In genomic region chr1:242425232-242425631, GRCh38 we compare ENCODE assay signal across 13 cellular contexts.
DNase-seq lines count a peak whose midpoint lies in the region; ATAC-seq, FAIRE-seq and TF ChIP-seq lines count a peak whose summit lies in the region.
"Had no signal": no experiment of that assay in that cellular context is flagged by ENCODE, and none has a peak within 500 bp of the region (broad histone marks: within the 10 kb centered on the region; RNA-seq: fewer than 3 reads in every experiment).

No MANE protein-coding gene starts in this region.

- no peaks in the 10 kb centered on the region for H3K27me3 ChIP-seq in HepG2 (ENCODE audit: control insufficient read depth in 1 of 2, insufficient read depth in 2 of 2, low read length in 2 of 2)
- no peaks in the 10 kb centered on the region for H3K27me3 ChIP-seq in right lobe of liver
- no peaks in the 10 kb centered on the region for H3K27me3 ChIP-seq in Panc1 (ENCODE audit: control insufficient read depth, insufficient read depth, low read length)
- no peaks in the 10 kb centered on the region for H3K27me3 ChIP-seq in left lung

- no peaks in the 10 kb centered on the region for H3K36me3 ChIP-seq in HepG2 (replicated peaks in 1 of 2; ENCODE audit: control insufficient read depth in 1 of 2, insufficient read depth in 2 of 2, low read length in 2 of 2)
- H3K36me3 ChIP-seq in right lobe of liver: no peaks in the 10 kb centered on the region
- H3K36me3 ChIP-seq in Panc1 (ENCODE audit: control insufficient read depth, insufficient read depth, low read length): no peaks in the 10 kb centered on the region
- H3K36me3 ChIP-seq in left lung: no peaks in the 10 kb centered on the region

- no peak overlapping the region for H3K4me2 ChIP-seq in HepG2 (ENCODE audit: low read depth, low read length)

- in situ Hi-C loops in HepG2 (cut with HindIII; ENCODE audit: extremely low pct_ligation_motif_present, low pct_unique_long_range_greater_than_20kb): no loop called here
- in situ Hi-C loops in Panc1 (cut with HindIII; ENCODE audit: low pct_unique_long_range_greater_than_20kb, low sequenced_read_pairs): no loop called here

- ATAC-seq in HepG2: no peak
- no peak for ATAC-seq in right lobe of liver
- peak; percentile 71 for ATAC-seq in HG03342 (IDR thresholded peaks at IDR 0.05; ENCODE audit: unreplicated experiment)
- peak; percentile 38; the same call in 1 of the 2 replicates for ATAC-seq in Panc1
- no peak for ATAC-seq in HG03045 (IDR thresholded peaks at IDR 0.05; ENCODE audit: unreplicated experiment)
- ATAC-seq in left lung: no peak

- FAIRE-seq in HepG2 (lab: Jason Lieb, UNC): no peak
- FAIRE-seq: colon, H1 had no signal

- 34% methylated on average over 4 of the region's 4 CpGs for WGBS in HepG2 (ENCODE audit: low lambda C conversion rate)
- 59% methylated on average over 3 of the region's 4 CpGs for WGBS in right lobe of liver (ENCODE audit: insufficient coverage, low coverage, low lambda C conversion rate, missing lambda C conversion rate)

- no peaks in the 10 kb centered on the region for H3K9me3 ChIP-seq in HepG2 (ENCODE audit: low read length)
- no peaks in the 10 kb centered on the region for H3K9me3 ChIP-seq in right lobe of liver
- H3K9me3 ChIP-seq in Panc1 (ENCODE audit: control insufficient read depth, insufficient read depth, low read depth, low read length): no peaks in the 10 kb centered on the region
- no peaks in the 10 kb centered on the region for H3K9me3 ChIP-seq in left lung

- H3K4me3 ChIP-seq in HepG2 (replicated peaks in 1 of 3; ENCODE audit: insufficient read depth in 1 of 3, low read depth in 2 of 3, low read length in 3 of 3): no peak overlapping the region
- H3K4me3 ChIP-seq in right lobe of liver: no peak overlapping the region
- H3K4me3 ChIP-seq in Panc1 (ENCODE audit: low read depth in 2 of 2, low read length in 2 of 2): no peak overlapping the region
- H3K4me3 ChIP-seq in left lung: no peak overlapping the region

- H2AFZ ChIP-seq in HepG2 (ENCODE audit: low read length): no peak overlapping the region

- BruUV-seq in HepG2 (replicated peaks; lab: Mats Ljungman, UMichigan): no TSS peak
- BruUV-seq in Panc1 (replicated peaks; lab: Mats Ljungman, UMichigan): no TSS peak

- TF ChIP-seq RAD21 in HepG2 (CRISPR knock-in tag; IDR thresholded peaks at IDR 0.05): no peak

- POLR2A ChIA-PET in HepG2 (lab: Yijun Ruan, JAX) (no interaction called here), Panc1 (lab: Charles Lee) (no interaction called here)

- TF ChIP-seq POLR2A in HepG2 (IDR thresholded peaks at IDR 0.05; ENCODE audit: insufficient read depth in 1 of 2, low read depth in 2 of 2, low read length in 2 of 2) (no peak), right lobe of liver (IDR thresholded peaks at IDR 0.05) (no peak)

- no peaks in the 10 kb centered on the region for H4K20me1 ChIP-seq in HepG2 (ENCODE audit: insufficient read depth, low read length)

- no peak overlapping the region for H3K9ac ChIP-seq in HepG2 (ENCODE audit: insufficient read depth, low read depth, low read length)

- TF ChIP-seq EP300 in HepG2 (IDR thresholded peaks at IDR 0.05; ENCODE audit: low read depth in 2 of 2, low read length in 2 of 2) (no peak), HepG2 (CRISPR knock-in tag; IDR thresholded peaks at IDR 0.05; ENCODE audit: borderline replicate concordance) (no peak)

- no peak overlapping the region for H3K27ac ChIP-seq in HepG2 (ENCODE audit: extremely low read length, insufficient read depth, low read length)
- H3K27ac ChIP-seq in right lobe of liver: no peak overlapping the region
- H3K27ac ChIP-seq in Panc1 (ENCODE audit: low read length): no peak overlapping the region
- H3K27ac ChIP-seq in left lung: no peak overlapping the region

- H3K4me1 ChIP-seq in HepG2 (ENCODE audit: insufficient read depth, low read length) (no peaks in the 10 kb centered on the region), right lobe of liver (no peaks in the 10 kb centered on the region), Panc1 (ENCODE audit: control insufficient read depth, insufficient read depth, low read length) (no peaks in the 10 kb centered on the region), left lung (no peaks in the 10 kb centered on the region)

- TF ChIP-seq CTCF in HepG2 (CRISPR knock-in tag; IDR thresholded peaks at IDR 0.05) (no peak), right lobe of liver (IDR thresholded peaks at IDR 0.05) (no peak), Panc1 (IDR thresholded peaks at IDR 0.05) (peak; percentile 41; the same call in 1 of the 2 replicates), left lung (IDR thresholded peaks at IDR 0.05) (no peak)

- intact Hi-C loops in HepG2 (cut with micrococcal nuclease; ENCODE audit: unreplicated experiment) (no loop called here), right lobe of liver (cut with DNase I) (no loop called here), Panc1 (cut with micrococcal nuclease; ENCODE audit: unreplicated experiment) (no loop called here), left lung (cut with DNase I) (no loop called here)

- H3K79me2 ChIP-seq in HepG2 (ENCODE audit: insufficient read depth, low read length): no peaks in the 10 kb centered on the region

- CTCF ChIA-PET in HepG2 (lab: Yijun Ruan, JAX; ENCODE audit: low intra/inter-chr PET ratio, low total read pairs) (no interaction called here), Panc1 (lab: Charles Lee) (no interaction called here)

- DNase-seq in HepG2 (ENCODE audit: low spot score) (peak; percentile 2), right lobe of liver (no peak), Panc1 (ENCODE audit: low read depth, low spot score) (no peak), putamen (ENCODE audit: low spot score) (no peak), retina (no peak), left lung (no peak)
- DNase-seq: activated effector memory CD4-positive, alpha-beta T cell treated with anti-CD3 and anti-CD28 coated beads, Interleukin-2, amount 50 U/mL, for 16 hours; C1 segment of cervical spinal cord; NCI-H524 treated with DMSO at 0.1 percent for 48 hours had no signal

TF ChIP-seq in HepG2, 621 proteins besides CTCF, POLR2A, EP300 and RAD21:
- TF ChIP-seq ZNF235 (CRISPR knock-in tag; IDR thresholded peaks at IDR 0.05; ENCODE audit: borderline replicate concordance) (no peak), GABPA (IDR thresholded peaks at IDR 0.05; ENCODE audit: low read depth, low read length) (no peak), GABPA (CRISPR knock-in tag; IDR thresholded peaks at IDR 0.05; ENCODE audit: low read depth) (peak; percentile 66), MAFG (CRISPR knock-in tag; IDR thresholded peaks at IDR 0.05) (no peak), GABPB1 (CRISPR knock-in tag; IDR thresholded peaks at IDR 0.05) (0 out of 2 replicates have a peak, but pooled peaks have one; percentile 16), ZNF24 (IDR thresholded peaks at IDR 0.05) (no peak)

Comparison
In these comparisons a context has a peak if more than half of its experiments do, and no peak if none do; other contexts are left out.
1. ATAC-seq: peak in HG03342 (single experiment) and Panc1 (single experiment); none in HepG2 (single experiment), right lobe of liver (0 of 4), HG03045 (single experiment) and left lung (single experiment).